8 cellular contexts compared by ENCODE assay signal in genomic region chr3:9951962-9952805, GRCh38. TPM values are rescaled to one million over a fixed set of nuclear protein-coding genes. Genes with fewer than 3 reads are reported as not detected.
DNase-seq lines count a peak whose midpoint lies in the region; ATAC-seq and TF ChIP-seq lines count a peak whose summit lies in the region.

TSS of gene PRRT3 (minus strand) at chr3:9952408. CDS start at chr3:9950115, 2,293 bp downstream.

- ATAC-seq in Right ventricle myocardium inferior (no peak), HG02870 (IDR thresholded peaks at IDR 0.05; ENCODE audit: unreplicated experiment) (peak; percentile 62), left lobe of liver (no peak)
- peak; percentile 76 for ATAC-seq in activated T-helper 17 cell treated with anti-CD3 and anti-CD28 coated beads, Interleukin-2, amount 50 U/mL, for 72 hours (replicated peaks)

- H3K4me3 ChIP-seq in cardiac muscle cell (peak within 1 kb of the TSS; percentile 56), fibroblast of pulmonary artery (replicated peaks; ENCODE audit: low read depth, low read length) (peak within 1 kb of the TSS; percentile 62), ovary (peak within 1 kb of the TSS; percentile 48)

- H3K36me3 ChIP-seq in cardiac muscle cell (no peaks in the 10 kb centered on the region), ovary (no peaks in the 10 kb centered on the region)

- H3K9me3 ChIP-seq in cardiac muscle cell (ENCODE audit: low read depth) = no peaks in the 10 kb centered on the region
- no peaks in the 10 kb centered on the region for H3K9me3 ChIP-seq in ovary

- H3K4me3 Mint-ChIP-seq in activated T-helper 17 cell treated with anti-CD3 and anti-CD28 coated beads, Interleukin-2, amount 50 U/mL, for 72 hours = peak within 1 kb of the TSS; percentile 74

- no peaks in the 10 kb centered on the region for H3K27me3 ChIP-seq in cardiac muscle cell
- no peaks in the 10 kb centered on the region for H3K27me3 ChIP-seq in ovary

- H3K27ac Mint-ChIP-seq in activated T-helper 17 cell treated with anti-CD3 and anti-CD28 coated beads, Interleukin-2, amount 50 U/mL, for 72 hours = peak within 1 kb of the TSS; percentile 77

- peaks cover 11% of the 10 kb centered on the region for H3K4me1 ChIP-seq in cardiac muscle cell (ENCODE audit: low read depth)
- peaks cover 7% of the 10 kb centered on the region for H3K4me1 ChIP-seq in ovary (ENCODE audit: insufficient read depth)

- DNase-seq in cardiac muscle cell (ENCODE audit: low read depth in 1 of 2, low spot score in 1 of 2) (peak; percentile 52 to 70), Right ventricle myocardium inferior (ENCODE audit: missing footprints) (no peak), NOMO-1 treated with DMSO at 0.1 percent for 48 hours (lab: John Stamatoyannopoulos, UW; ENCODE audit: unreplicated experiment) (peak; percentile 52), fibroblast of pulmonary artery (ENCODE audit: low read depth) (peak; percentile 44), ovary (peak in 1 of 5 donors; percentile 60), left lobe of liver (ENCODE audit: low spot score) (no peak)

- H3K27ac ChIP-seq in cardiac muscle cell = no peak within 1 kb of the TSS
- H3K27ac ChIP-seq in ovary = no peak within 1 kb of the TSS

- no peaks in the 10 kb centered on the region for H3K9me3 Mint-ChIP-seq in activated T-helper 17 cell treated with anti-CD3 and anti-CD28 coated beads, Interleukin-2, amount 50 U/mL, for 72 hours

- intact Hi-C loops in Right ventricle myocardium inferior (cut with DNase I) = no loop called here
- intact Hi-C loops in ovary (cut with DNase I) = no loop called here

- no peaks in the 10 kb centered on the region for H3K36me3 Mint-ChIP-seq in activated T-helper 17 cell treated with anti-CD3 and anti-CD28 coated beads, Interleukin-2, amount 50 U/mL, for 72 hours (ENCODE audit: low read depth)

- TF ChIP-seq CTCF in cardiac muscle cell (IDR thresholded peaks at IDR 0.05; ENCODE audit: low read depth, low read length) (no peak), fibroblast of pulmonary artery (IDR thresholded peaks at IDR 0.05; ENCODE audit: low read length, missing control alignments) (no peak), ovary (IDR thresholded peaks at IDR 0.05) (no peak)

- H3K4me1 Mint-ChIP-seq in activated T-helper 17 cell treated with anti-CD3 and anti-CD28 coated beads, Interleukin-2, amount 50 U/mL, for 72 hours = peaks cover 5% of the 10 kb centered on the region

- no peak for TF ChIP-seq EP300 in ovary (IDR thresholded peaks at IDR 0.05)

- no peak for TF ChIP-seq POLR2A in ovary (IDR thresholded peaks at IDR 0.05)

- 2 to 5% (median 3%) methylated on average over 42 to 52 of the region's 52 CpGs for WGBS in ovary, 3 donors

- H3K27me3 Mint-ChIP-seq in activated T-helper 17 cell treated with anti-CD3 and anti-CD28 coated beads, Interleukin-2, amount 50 U/mL, for 72 hours = no peaks in the 10 kb centered on the region

RNA-seq across cellular contexts. Expression of gene PRRT3, which starts in this region (rescaled TPM):
- 9.8 and 11.0 TPM in 2 replicates for total RNA-seq in cardiac muscle cell
- 13.6 TPM in 2 replicates for polyA plus RNA-seq in cardiac muscle cell
- 0.57 TPM for total RNA-seq in Right ventricle myocardium inferior
- 1 to 10 TPM; 3.2 to 9.1 TPM for total RNA-seq in activated T-helper 17 cell treated with anti-CD3 and anti-CD28 coated beads, Interleukin-2, amount 50 U/mL, for 72 hours
- 1 to 10 TPM; 1.4 to 6.0 (median 2.6) TPM for total RNA-seq in ovary
- 1 to 10 TPM; 1.0 TPM for polyA plus RNA-seq in ovary
- 0.50 TPM for total RNA-seq in left lobe of liver

Comparison
In these comparisons a context has a peak if more than half of its experiments do, and no peak if none do; other contexts are left out.
1. DNase-seq: peak in cardiac muscle cell (2 of 2), NOMO-1 treated with DMSO at 0.1 percent for 48 hours (single experiment) and fibroblast of pulmonary artery (single experiment); none in Right ventricle myocardium inferior (single experiment) and left lobe of liver (single experiment).
2. ATAC-seq: peak in HG02870 (single experiment) and activated T-helper 17 cell treated with anti-CD3 and anti-CD28 coated beads, Interleukin-2, amount 50 U/mL, for 72 hours (single experiment); none in Right ventricle myocardium inferior (single experiment) and left lobe of liver (single experiment).
3. Peak in every context shown above with its lines, with median percentiles within 50 percentile points of each other: H3K4me3 ChIP-seq.